7 cellular contexts compared by ENCODE assay signal in the genomic region with DNA sequence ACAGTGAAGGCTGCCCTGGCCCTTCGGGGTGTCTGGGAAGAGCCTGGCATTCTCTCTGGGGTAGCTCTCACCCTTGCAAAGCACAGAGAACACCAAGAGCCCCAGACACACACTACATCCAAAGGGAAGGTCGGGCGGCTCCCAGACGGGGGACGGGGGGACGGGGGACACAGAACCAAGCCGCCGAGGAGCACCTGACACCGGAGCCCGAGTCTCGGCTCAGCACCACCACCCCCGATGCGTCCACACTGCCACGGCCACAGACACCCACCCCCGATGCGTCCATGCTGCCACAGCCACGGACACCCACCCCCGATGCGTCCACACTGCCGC. TPM values are rescaled to one million over a fixed set of nuclear protein-coding genes. Genes with fewer than 3 reads are reported as not detected.
DNase-seq lines count a peak whose midpoint lies in the region; ATAC-seq and TF ChIP-seq lines count a peak whose summit lies in the region.
"Not testable (repeated sequence)": the region's sequence is repeated elsewhere in the genome, so short reads cannot be mapped to it uniquely, and the experiment has no call there.

No MANE protein-coding gene starts in this region.

- peak overlapping the region in 3 of 11 experiments; percentile 28 to 38 (median 37); a peak in 1 of 22 replicates for H3K27ac ChIP-seq in BLaER1 treated with 17β-estradiol and CSF1 and Interleukin-3, amounts not matched to agents 10 nM and 100 nM
- H3K27ac ChIP-seq in MM.1S (ENCODE audit: low read length) = peak overlapping the region; percentile 98; the same call in 1 of the 2 replicates
- H3K27ac ChIP-seq in SK-N-SH (ENCODE audit: low read depth in 2 of 2, low read length in 1 of 2) = not testable (repeated sequence)

- not testable (repeated sequence) for H3K27me3 ChIP-seq in BLaER1 treated with 17β-estradiol and CSF1 and Interleukin-3, amounts not matched to agents 10 nM and 100 nM; MM.1S (replicated peaks; ENCODE audit: insufficient read depth, low read length); SK-N-SH (ENCODE audit: insufficient read depth)

- H3K4me3 ChIP-seq in BLaER1 treated with 17β-estradiol and CSF1 and Interleukin-3, amounts not matched to agents 10 nM and 100 nM; MM.1S (ENCODE audit: low read length); SK-N-SH (ENCODE audit: low read depth in 2 of 2, low read length in 1 of 2): not testable (repeated sequence)

- TF ChIP-seq EP300 in SK-N-SH (IDR thresholded peaks at IDR 0.05; ENCODE audit: borderline replicate concordance in 1 of 2, low read depth in 1 of 2, low read length in 1 of 2) = not testable (repeated sequence)

- H3K9me3 Mint-ChIP-seq in activated naive CD4-positive, alpha-beta T cell treated with anti-CD3 and anti-CD28 coated beads, Interleukin-2, amount 50 U/mL, for 72 hours; effector memory CD8-positive, alpha-beta T cell; naive thymus-derived CD8-positive, alpha-beta T cell: not testable (repeated sequence)

- H3K9me2 ChIP-seq in MM.1S (replicated peaks; ENCODE audit: insufficient read depth, low read length); SK-N-SH: not testable (repeated sequence)

- not testable (repeated sequence) for H3K9ac ChIP-seq in BLaER1 treated with 17β-estradiol and CSF1 and Interleukin-3, amounts not matched to agents 10 nM and 100 nM; MM.1S (ENCODE audit: low read length); SK-N-SH

- peaks cover 50 to 59% of the 10 kb centered on the region in 2 donors for H3K4me1 Mint-ChIP-seq in effector memory CD8-positive, alpha-beta T cell (ENCODE audit: low read depth in 2 of 2)
- peaks cover 31 to 76% (median 72%) of the 10 kb centered on the region in 4 donors for H3K4me1 Mint-ChIP-seq in naive thymus-derived CD8-positive, alpha-beta T cell

- H3K27ac Mint-ChIP-seq in activated naive CD4-positive, alpha-beta T cell treated with anti-CD3 and anti-CD28 coated beads, Interleukin-2, amount 50 U/mL, for 72 hours = peak overlapping the region; percentile 27 to 60
- peak overlapping the region; percentile 35 to 83 for H3K27ac Mint-ChIP-seq in effector memory CD8-positive, alpha-beta T cell
- peak overlapping the region in 8 of 10 donors; percentile 48 to 83 (median 64) for H3K27ac Mint-ChIP-seq in naive thymus-derived CD8-positive, alpha-beta T cell

- H3K27me3 Mint-ChIP-seq in effector memory CD8-positive, alpha-beta T cell; naive thymus-derived CD8-positive, alpha-beta T cell: not testable (repeated sequence)

- H3F3A ChIP-seq in MM.1S (ENCODE audit: insufficient read depth, low read length) (peaks cover 23% of the 10 kb centered on the region), SK-N-SH (replicated peaks; ENCODE audit: insufficient read depth) (peaks cover 31% of the 10 kb centered on the region)

- no CpG with 5 or more reads among the region's 20 CpGs for WGBS in SK-N-SH (ENCODE audit: low lambda C conversion rate)

- peak overlapping the region in 8 of 11 experiments; percentile 46 to 62 (median 56); a peak in 7 of 22 replicates for H3K4me2 ChIP-seq in BLaER1 treated with 17β-estradiol and CSF1 and Interleukin-3, amounts not matched to agents 10 nM and 100 nM
- H3K4me2 ChIP-seq in MM.1S (ENCODE audit: low read depth, low read length); SK-N-SH: not testable (repeated sequence)

- not testable (repeated sequence) for H2AFZ ChIP-seq in MM.1S (ENCODE audit: low read length); SK-N-SH (ENCODE audit: low read depth)

- peaks cover 71 to 88% (median 82%) of the 10 kb centered on the region in 11 experiments for H4K20me1 ChIP-seq in BLaER1 treated with 17β-estradiol and CSF1 and Interleukin-3, amounts not matched to agents 10 nM and 100 nM
- H4K20me1 ChIP-seq in MM.1S (ENCODE audit: insufficient read depth, low read length) = not testable (repeated sequence)
- peaks cover 61% of the 10 kb centered on the region for H4K20me1 ChIP-seq in SK-N-SH (ENCODE audit: insufficient read depth)

- intact Hi-C loops in posterior vena cava (cut with DNase I) = loop anchor here in 1 of 2 donors (5.0 kb wide), 1 partner anchor 36 kb away; no protein-coding TSS in a partner anchor

- H3K36me3 Mint-ChIP-seq in activated naive CD4-positive, alpha-beta T cell treated with anti-CD3 and anti-CD28 coated beads, Interleukin-2, amount 50 U/mL, for 72 hours = not testable (repeated sequence)
- H3K36me3 Mint-ChIP-seq in effector memory CD8-positive, alpha-beta T cell (ENCODE audit: insufficient read depth) = peaks cover 67% of the 10 kb centered on the region
- peaks cover 0 to 48% (median 2%) of the 10 kb centered on the region in 3 donors for H3K36me3 Mint-ChIP-seq in naive thymus-derived CD8-positive, alpha-beta T cell

- not testable (repeated sequence) for TF ChIP-seq CTCF in MM.1S (IDR thresholded peaks at IDR 0.05; ENCODE audit: low read length); SK-N-SH (IDR thresholded peaks at IDR 0.05)

- H3K9me3 ChIP-seq in BLaER1 treated with 17β-estradiol and CSF1 and Interleukin-3, amounts not matched to agents 10 nM and 100 nM (replicated peaks in 1 of 11); MM.1S (replicated peaks; ENCODE audit: insufficient read depth, low read length); SK-N-SH: not testable (repeated sequence)

- peaks cover 87% of the 10 kb centered on the region for H3K79me2 ChIP-seq in MM.1S (ENCODE audit: low read length)
- H3K79me2 ChIP-seq in SK-N-SH (ENCODE audit: insufficient read depth) = peaks cover 86% of the 10 kb centered on the region

- not testable (repeated sequence) for TF ChIP-seq RAD21 in SK-N-SH (IDR thresholded peaks at IDR 0.05; ENCODE audit: low read length)

- peak overlapping the region; percentile 21 to 38 for H3K4me3 Mint-ChIP-seq in effector memory CD8-positive, alpha-beta T cell
- peak overlapping the region in 6 of 10 donors; percentile 23 to 82 (median 52) for H3K4me3 Mint-ChIP-seq in naive thymus-derived CD8-positive, alpha-beta T cell

- POLR2A ChIA-PET in SK-N-SH (lab: Yijun Ruan, JAX); naive thymus-derived CD8-positive, alpha-beta T cell (lab: Charles Lee): not testable (repeated sequence)

- ATAC-seq in activated naive CD4-positive, alpha-beta T cell treated with anti-CD3 and anti-CD28 coated beads, Interleukin-2, amount 50 U/mL, for 72 hours = peak in 1 of 2 donors; percentile 17
- ATAC-seq in effector memory CD8-positive, alpha-beta T cell (replicated peaks); naive thymus-derived CD8-positive, alpha-beta T cell: not testable (repeated sequence)

- CTCF ChIA-PET in SK-N-SH (lab: Yijun Ruan, JAX) = interaction anchor here (0.7 kb wide), 1 partner anchor 288 kb away, joined by 3 read pairs; no protein-coding TSS in a partner anchor

- peaks cover 0 to 13% (median 0%) of the 10 kb centered on the region in 11 experiments; a peak in 2 of 22 replicates for H3K36me3 ChIP-seq in BLaER1 treated with 17β-estradiol and CSF1 and Interleukin-3, amounts not matched to agents 10 nM and 100 nM
- not testable (repeated sequence) for H3K36me3 ChIP-seq in MM.1S (replicated peaks; ENCODE audit: insufficient read depth, low read length); SK-N-SH (replicated peaks in 1 of 2; ENCODE audit: control insufficient read depth in 1 of 2, insufficient read depth in 2 of 2, low read length in 1 of 2)

- not testable (repeated sequence) for DNase-seq in MM.1S; activated naive CD4-positive, alpha-beta T cell treated with anti-CD3 and anti-CD28 coated beads, Interleukin-2, amount 50 U/mL, for 72 hours (ENCODE audit: low spot score in 2 of 2); effector memory CD8-positive, alpha-beta T cell; naive thymus-derived CD8-positive, alpha-beta T cell
- DNase-seq in SK-N-SH (peak; percentile 36), posterior vena cava (ENCODE audit: low spot score) (peak; percentile 53)

- H3K4me1 ChIP-seq in BLaER1 treated with 17β-estradiol and CSF1 and Interleukin-3, amounts not matched to agents 10 nM and 100 nM = peaks cover 56 to 86% (median 83%) of the 10 kb centered on the region in 10 experiments
- H3K4me1 ChIP-seq in MM.1S (ENCODE audit: low read length) (peaks cover 29% of the 10 kb centered on the region), SK-N-SH (ENCODE audit: control insufficient read depth in 1 of 2, insufficient read depth in 2 of 2, low read depth in 1 of 2, low read length in 1 of 2) (peaks cover 16 to 53% of the 10 kb centered on the region in 2 experiments)

RNA-seq across cellular contexts. Expression of gene RASA3, which starts 29.2 kb away (rescaled TPM):
- polyA plus RNA-seq in SK-N-SH (2012; rRNA removed) = 23.9 and 25.1 TPM in 2 replicates
- polyA plus RNA-seq in SK-N-SH (2012; cell fraction: cytosol; rRNA removed) = 17.3 and 20.8 TPM in 2 replicates
- 26.8 and 31.9 TPM in 2 replicates for polyA plus RNA-seq in SK-N-SH (2012; cell fraction: nucleus; rRNA removed)
- 10 to 100 TPM; 39.4 to 44.1 TPM for total RNA-seq in activated naive CD4-positive, alpha-beta T cell treated with anti-CD3 and anti-CD28 coated beads, Interleukin-2, amount 50 U/mL, for 72 hours
- 100 to 1,000 TPM; 194 to 196 TPM for total RNA-seq in naive thymus-derived CD8-positive, alpha-beta T cell
- polyA plus RNA-seq in naive thymus-derived CD8-positive, alpha-beta T cell = 100 to 1,000 TPM in 2 of 3 donors, 10 to 100 TPM in 1; 62.2 to 169 (median 105) TPM
- 10 to 100 TPM; 28.8 to 30.1 TPM for total RNA-seq in posterior vena cava

Comparison
In these comparisons a context has a peak if more than half of its experiments do, and no peak if none do; other contexts are left out.
1. RNA of gene RASA3, which starts 29.2 kb away (total RNA-seq): 194 to 196 TPM in naive thymus-derived CD8-positive, alpha-beta T cell; 39.4 to 44.1 TPM in activated naive CD4-positive, alpha-beta T cell treated with anti-CD3 and anti-CD28 coated beads, Interleukin-2, amount 50 U/mL, for 72 hours and 28.8 to 30.1 TPM in posterior vena cava; every median in the first group is over 4 times any median in the second.
2. Peak in every context shown above with its lines, with median percentiles within 50 percentile points of each other: H3K27ac Mint-ChIP-seq.